Comparison of ENCODE assay signal across 2 cellular contexts in the genomic region with DNA sequence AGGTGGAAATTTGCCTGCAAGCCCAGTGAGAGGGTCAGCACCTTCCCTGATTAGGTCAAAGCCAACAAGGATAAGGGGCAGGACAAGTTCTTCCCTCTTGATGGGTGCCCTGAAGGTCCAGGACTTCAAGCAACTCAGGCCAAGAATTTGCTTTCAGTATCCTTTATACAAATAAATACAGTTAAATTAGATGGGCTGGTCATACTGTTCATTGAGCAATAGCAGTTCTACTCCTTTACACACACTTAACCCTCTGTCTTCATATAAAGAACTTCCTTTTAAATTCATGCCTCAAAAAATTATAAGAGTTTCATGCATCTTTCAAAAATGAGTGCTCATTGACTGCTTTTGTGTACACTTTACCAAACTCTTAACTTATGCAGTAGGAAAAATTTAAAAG.
TF ChIP-seq lines count a peak whose summit lies in the region.

No MANE protein-coding gene starts in this region.

TF ChIP-seq in IMR-90, 13 proteins besides CTCF, POLR2A, EP300 and RAD21:
- no peak for TF ChIP-seq RCOR1 (IDR thresholded peaks at IDR 0.05; ENCODE audit: insufficient replicate concordance, low read length)
- TF ChIP-seq CEBPB (IDR thresholded peaks at IDR 0.05; ENCODE audit: low read depth, low read length) = peak; percentile 87

TF ChIP-seq in H1, 55 proteins besides CTCF, POLR2A, EP300 and RAD21:
- TF ChIP-seq TAF7 (optimal IDR thresholded peaks at IDR 0.05; ENCODE audit: borderline replicate concordance, low read depth, low read length) (no peak), CTBP2 (IDR thresholded peaks at IDR 0.05; ENCODE audit: borderline replicate concordance, insufficient read depth, insufficient read length, low read length) (no peak), SRF (IDR thresholded peaks at IDR 0.05; ENCODE audit: low read depth, low read length) (no peak), TBP (IDR thresholded peaks at IDR 0.05; ENCODE audit: low read depth, low read length) (no peak), TCF12 (IDR thresholded peaks at IDR 0.05; ENCODE audit: low read depth, low read length) (no peak), ATF2 (IDR thresholded peaks at IDR 0.05; ENCODE audit: low read length) (no peak), SP2 (IDR thresholded peaks at IDR 0.05; ENCODE audit: low read length) (no peak)
TF ChIP-seq in H1: peak in this region for 0.
